19 cellular contexts compared by ENCODE assay signal in genomic region chr10:12509794-12510100, GRCh38.
A peak's percentile ranks its signal among the peaks of the same experiment; 100 is the strongest.
DNase-seq lines count a peak whose midpoint lies in the region; ATAC-seq and TF ChIP-seq lines count a peak whose summit lies in the region.
"Had no signal": no experiment of that assay in that cellular context is flagged by ENCODE, and none has a peak within 500 bp of the region (broad histone marks: within the 10 kb centered on the region; RNA-seq: fewer than 3 reads in every experiment).

No MANE protein-coding gene starts in this region.

- H3K4me1 Mint-ChIP-seq in stimulated activated naive B cell treated with anti-CD40 and anti-IgM and Interleukin-4, amounts not matched to agents 10 μg/mL and 1 μg/mL and 100 μg/mL, for 72 hours, result peaks cover 49 to 84% of the 10 kb centered on the region in 2 donors
- peaks cover 3% of the 10 kb centered on the region for H3K4me1 Mint-ChIP-seq in osteocyte (ENCODE audit: unreplicated experiment)

- DNase-seq in right atrium auricular region (ENCODE audit: low spot score), result peak; percentile 40
- DNase-seq in Right ventricle myocardium superior, result no peak
- DNase-seq in esophagus muscularis mucosa (ENCODE audit: extremely low spot score), result peak; percentile 37
- DNase-seq in stimulated activated naive B cell treated with anti-CD40 and anti-IgM and Interleukin-4, amounts not matched to agents 10 μg/mL and 1 μg/mL and 100 μg/mL, for 72 hours, result no peak
- DNase-seq in KBM-7, result no peak
- no peak for DNase-seq in osteocyte (ENCODE audit: extremely low spot score, unreplicated experiment)
- DNase-seq in esophagus squamous epithelium (lab: John Stamatoyannopoulos, UW), result no peak
- DNase-seq: DMS79 treated with DMSO at 0.1 percent for 48 hours, GM23248, Kasumi-1, NCI-H1092 treated with DMSO at 0.1 percent for 48 hours, NCI-H2081 treated with DMSO at 0.1 percent for 48 hours, NCI-H524 had no signal

- H3K27me3 Mint-ChIP-seq in stimulated activated naive B cell treated with anti-CD40 and anti-IgM and Interleukin-4, amounts not matched to agents 10 μg/mL and 1 μg/mL and 100 μg/mL, for 72 hours, result no peaks in the 10 kb centered on the region
- H3K27me3 Mint-ChIP-seq in osteocyte (ENCODE audit: unreplicated experiment), result peaks cover 3% of the 10 kb centered on the region

- TF ChIP-seq POLR2A in esophagus muscularis mucosa (IDR thresholded peaks at IDR 0.05; ENCODE audit: low read depth) (no peak), esophagus squamous epithelium (IDR thresholded peaks at IDR 0.05) (no peak)

- no peak overlapping the region for H3K4me3 Mint-ChIP-seq in stimulated activated naive B cell treated with anti-CD40 and anti-IgM and Interleukin-4, amounts not matched to agents 10 μg/mL and 1 μg/mL and 100 μg/mL, for 72 hours
- H3K4me3 Mint-ChIP-seq in osteocyte (ENCODE audit: unreplicated experiment), result no peak overlapping the region

- H3K4me3 ChIP-seq in right atrium auricular region (no peak overlapping the region), esophagus muscularis mucosa (no peak overlapping the region), esophagus squamous epithelium (no peak overlapping the region)
- H3K4me3 ChIP-seq: BLaER1, GM12878, GM23248 had no signal

- TF ChIP-seq CTCF in right atrium auricular region (IDR thresholded peaks at IDR 0.05) (no peak), esophagus muscularis mucosa (IDR thresholded peaks at IDR 0.05) (no peak), osteocyte (IDR thresholded peaks at IDR 0.05) (no peak), esophagus squamous epithelium (IDR thresholded peaks at IDR 0.05) (no peak)

- no peaks in the 10 kb centered on the region for H3K9me3 ChIP-seq in right atrium auricular region
- H3K9me3 ChIP-seq in esophagus muscularis mucosa, result no peaks in the 10 kb centered on the region
- H3K9me3 ChIP-seq in esophagus squamous epithelium, result no peaks in the 10 kb centered on the region
- H3K9me3 ChIP-seq: BLaER1 had no signal

- H3K4me1 ChIP-seq in right atrium auricular region (peaks cover 0 to 6% of the 10 kb centered on the region in 2 donors), esophagus muscularis mucosa (peaks cover 0 to 17% (median 0%) of the 10 kb centered on the region in 4 donors), esophagus squamous epithelium (peaks cover 0 to 18% (median 8%) of the 10 kb centered on the region in 3 donors)
- H3K4me1 ChIP-seq: BLaER1 had no signal

- H3K36me3 ChIP-seq in right atrium auricular region (no peaks in the 10 kb centered on the region), esophagus muscularis mucosa (no peaks in the 10 kb centered on the region), esophagus squamous epithelium (no peaks in the 10 kb centered on the region)

- H3K9me3 Mint-ChIP-seq in stimulated activated naive B cell treated with anti-CD40 and anti-IgM and Interleukin-4, amounts not matched to agents 10 μg/mL and 1 μg/mL and 100 μg/mL, for 72 hours, result no peaks in the 10 kb centered on the region
- H3K9me3 Mint-ChIP-seq in osteocyte (ENCODE audit: unreplicated experiment), result no peaks in the 10 kb centered on the region

- no peak for TF ChIP-seq EP300 in esophagus muscularis mucosa (IDR thresholded peaks at IDR 0.05)

- ATAC-seq in Right ventricle myocardium superior (ENCODE audit: poor library complexity) (no peak), HG03565 (IDR thresholded peaks at IDR 0.05; ENCODE audit: unreplicated experiment) (peak; percentile 9)
- ATAC-seq in stimulated activated naive B cell treated with anti-CD40 and anti-IgM and Interleukin-4, amounts not matched to agents 10 μg/mL and 1 μg/mL and 100 μg/mL, for 72 hours (replicated peaks), result peak; percentile 25 to 44
- ATAC-seq: HCT116, Panc1, Right ventricle myocardium inferior had no signal

- intact Hi-C loops in Right ventricle myocardium superior (cut with DNase I) (no loop called here), esophagus muscularis mucosa (cut with DNase I) (no loop called here), esophagus squamous epithelium (cut with DNase I) (no loop called here)

- in situ Hi-C loops in KBM-7 (cut with MboI; ENCODE audit: low pct_unique_long_range_greater_than_20kb, low sequenced_read_pairs), result no loop called here

- peaks cover 2 to 12% of the 10 kb centered on the region in 2 donors for H3K36me3 Mint-ChIP-seq in stimulated activated naive B cell treated with anti-CD40 and anti-IgM and Interleukin-4, amounts not matched to agents 10 μg/mL and 1 μg/mL and 100 μg/mL, for 72 hours
- H3K36me3 Mint-ChIP-seq in osteocyte (ENCODE audit: unreplicated experiment), result no peaks in the 10 kb centered on the region

- H3K27me3 ChIP-seq in right atrium auricular region (no peaks in the 10 kb centered on the region), esophagus muscularis mucosa (no peaks in the 10 kb centered on the region), esophagus squamous epithelium (no peaks in the 10 kb centered on the region)
- H3K27me3 ChIP-seq: BLaER1 had no signal

- WGBS in esophagus muscularis mucosa, result 96% methylated on average over 2 of the region's 2 CpGs
- WGBS in esophagus squamous epithelium, 2 donors, result 82 to 92% methylated on average over 2 of the region's 2 CpGs

- no peak overlapping the region for H3K27ac Mint-ChIP-seq in stimulated activated naive B cell treated with anti-CD40 and anti-IgM and Interleukin-4, amounts not matched to agents 10 μg/mL and 1 μg/mL and 100 μg/mL, for 72 hours
- H3K27ac Mint-ChIP-seq in osteocyte (ENCODE audit: unreplicated experiment), result no peak overlapping the region

- no peak overlapping the region for H3K27ac ChIP-seq in right atrium auricular region
- H3K27ac ChIP-seq in esophagus muscularis mucosa (replicated peaks in 1 of 4), result no peak overlapping the region
- H3K27ac ChIP-seq in esophagus squamous epithelium, result no peak overlapping the region
- H3K27ac ChIP-seq: BLaER1, GM23248 had no signal

Comparison
In these comparisons a context has a peak if more than half of its experiments do, and no peak if none do; other contexts are left out.
1. DNase-seq: peak in right atrium auricular region (single experiment) and esophagus muscularis mucosa (single experiment); none in Right ventricle myocardium superior (single experiment), stimulated activated naive B cell treated with anti-CD40 and anti-IgM and Interleukin-4, amounts not matched to agents 10 μg/mL and 1 μg/mL and 100 μg/mL, for 72 hours (single experiment), KBM-7 (single experiment), osteocyte (single experiment) and esophagus squamous epithelium (single experiment).